Comparison of ENCODE assay signal across 1 cellular context in the genomic region with DNA sequence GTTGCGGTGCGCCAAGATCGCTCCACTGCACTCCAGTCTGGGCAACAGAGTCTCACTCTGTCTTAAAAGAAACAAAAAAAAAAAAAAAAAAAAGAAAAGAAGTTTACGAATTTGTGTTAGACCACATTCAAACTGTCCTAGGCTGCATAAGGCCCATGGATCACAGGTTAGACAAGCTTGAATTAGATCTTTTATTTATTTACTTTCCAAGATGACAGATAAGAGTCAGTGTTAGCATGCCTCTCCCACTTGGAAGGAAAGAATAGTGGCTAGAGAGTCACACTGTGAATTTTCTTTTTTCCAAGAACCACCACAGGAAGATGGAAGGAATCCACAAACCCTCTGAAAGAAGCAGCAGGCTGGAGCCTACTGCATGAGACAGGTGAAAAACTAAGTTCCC.
TF ChIP-seq lines count a peak whose summit lies in the region.

No MANE protein-coding gene starts in this region.

TF ChIP-seq in HepG2, 621 proteins besides CTCF, POLR2A, EP300 and RAD21 (continued from another document):
- TF ChIP-seq, protein P1, sequence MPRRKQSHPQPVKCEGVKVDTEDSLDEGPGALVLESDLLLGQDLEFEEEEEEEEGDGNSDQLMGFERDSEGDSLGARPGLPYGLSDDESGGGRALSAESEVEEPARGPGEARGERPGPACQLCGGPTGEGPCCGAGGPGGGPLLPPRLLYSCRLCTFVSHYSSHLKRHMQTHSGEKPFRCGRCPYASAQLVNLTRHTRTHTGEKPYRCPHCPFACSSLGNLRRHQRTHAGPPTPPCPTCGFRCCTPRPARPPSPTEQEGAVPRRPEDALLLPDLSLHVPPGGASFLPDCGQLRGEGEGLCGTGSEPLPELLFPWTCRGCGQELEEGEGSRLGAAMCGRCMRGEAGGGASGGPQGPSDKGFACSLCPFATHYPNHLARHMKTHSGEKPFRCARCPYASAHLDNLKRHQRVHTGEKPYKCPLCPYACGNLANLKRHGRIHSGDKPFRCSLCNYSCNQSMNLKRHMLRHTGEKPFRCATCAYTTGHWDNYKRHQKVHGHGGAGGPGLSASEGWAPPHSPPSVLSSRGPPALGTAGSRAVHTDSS (CRISPR knock-in tag; conservative IDR thresholded peaks at IDR 0.05), result no peak
- no peak for TF ChIP-seq DMAP1 (CRISPR knock-in tag; IDR thresholded peaks at IDR 0.05)
- TF ChIP-seq KDM4B (CRISPR knock-in tag; IDR thresholded peaks at IDR 0.05), result no peak
